16 cellular contexts compared by ENCODE assay signal in genomic region chr5:175385691-175386360, GRCh38. TPM values are rescaled to one million over a fixed set of nuclear protein-coding genes. Genes with fewer than 3 reads are reported as not detected.
DNase-seq lines count a peak whose midpoint lies in the region; ATAC-seq and TF ChIP-seq lines count a peak whose summit lies in the region.
"Had no signal": no experiment of that assay in that cellular context is flagged by ENCODE, and none has a peak within 500 bp of the region (broad histone marks: within the 10 kb centered on the region; RNA-seq: fewer than 3 reads in every experiment).

No MANE protein-coding gene starts in this region.

- H3K36me3 Mint-ChIP-seq in GM23338 (ENCODE audit: low read depth): no peaks in the 10 kb centered on the region
- H3K36me3 Mint-ChIP-seq: activated naive CD4-positive, alpha-beta T cell treated with anti-CD3 and anti-CD28 coated beads, Interleukin-2, amount 50 U/mL, for 72 hours; CD14-positive monocyte had no signal

- H3K27me3 ChIP-seq in Panc1 (ENCODE audit: control insufficient read depth, insufficient read depth, low read length) (no peaks in the 10 kb centered on the region), lower lobe of right lung (ENCODE audit: low read depth) (no peaks in the 10 kb centered on the region), GM23338 (ENCODE audit: insufficient read depth) (no peaks in the 10 kb centered on the region)

- peak; percentile 75 for DNase-seq in DMS53 treated with DMSO at 0.1 percent for 48 hours (lab: John Stamatoyannopoulos, UW; ENCODE audit: unreplicated experiment)
- peak; percentile 46 for DNase-seq in NCI-H1417 treated with DMSO at 0.1 percent for 48 hours (lab: John Stamatoyannopoulos, UW)
- DNase-seq in Panc1 (ENCODE audit: low read depth, low spot score): no peak
- no peak for DNase-seq in lower lobe of right lung
- DNase-seq in GM23338 (ENCODE audit: low spot score): no peak
- DNase-seq in NCI-H1048 (lab: John Stamatoyannopoulos, UW): no peak
- DNase-seq: activated CD4-positive, CD25-positive, alpha-beta regulatory T cell treated with anti-CD3 and anti-CD28 coated beads, Interleukin-2, amount 50 U/mL, for 72 hours; HFFc6; stimulated activated naive CD4-positive, alpha-beta T cell had no signal

- H4K20me1 ChIP-seq in GM23338 (replicated peaks; ENCODE audit: insufficient read depth): no peaks in the 10 kb centered on the region

- H2AFZ ChIP-seq in GM23338: no peak overlapping the region

- H3K9me3 ChIP-seq in Panc1 (ENCODE audit: control insufficient read depth, insufficient read depth, low read depth, low read length) (no peaks in the 10 kb centered on the region), lower lobe of right lung (no peaks in the 10 kb centered on the region)

- no peak overlapping the region for H3K4me3 Mint-ChIP-seq in GM23338
- H3K4me3 Mint-ChIP-seq: CD14-positive monocyte, HFFc6, neural crest cell had no signal

- no peaks in the 10 kb centered on the region for H3F3A ChIP-seq in GM23338 (replicated peaks; ENCODE audit: low read depth)

- in situ Hi-C loops in Panc1 (cut with HindIII; ENCODE audit: low pct_unique_long_range_greater_than_20kb, low sequenced_read_pairs): no loop called here

- POLR2A ChIA-PET in Panc1 (lab: Charles Lee): no interaction called here

- no peak overlapping the region for H3K4me2 ChIP-seq in GM23338

- no peak overlapping the region for H3K27ac ChIP-seq in Panc1 (ENCODE audit: low read length)
- H3K27ac ChIP-seq in lower lobe of right lung: no peak overlapping the region
- no peak overlapping the region for H3K27ac ChIP-seq in GM23338 (ENCODE audit: low read depth)

- TF ChIP-seq CTCF in Panc1 (IDR thresholded peaks at IDR 0.05): no peak
- no peak for TF ChIP-seq CTCF in lower lobe of right lung (IDR thresholded peaks at IDR 0.05)
- TF ChIP-seq CTCF in GM23338 (conservative IDR thresholded peaks at IDR 0.05; ENCODE audit: low read depth in 2 of 2): no peak

- intact Hi-C loops in Panc1 (cut with micrococcal nuclease; ENCODE audit: unreplicated experiment) (no loop called here), lower lobe of right lung (cut with DNase I) (no loop called here)

- H3K4me3 ChIP-seq in Panc1 (ENCODE audit: low read depth in 2 of 2, low read length in 2 of 2) (no peak overlapping the region), lower lobe of right lung (no peak overlapping the region), GM23338 (no peak overlapping the region)
- H3K4me3 ChIP-seq: lung had no signal

- no peaks in the 10 kb centered on the region for H3K9me2 ChIP-seq in GM23338 (ENCODE audit: insufficient read depth)

- BruUV-seq in Panc1 (replicated peaks; lab: Mats Ljungman, UMichigan): no TSS peak

- ATAC-seq in Panc1 (peak; percentile 88), lower lobe of right lung (peak; percentile 71 to 90), GM23338 (no peak), GM19395 (IDR thresholded peaks at IDR 0.05; ENCODE audit: unreplicated experiment) (no peak), HG03354 (IDR thresholded peaks at IDR 0.05; ENCODE audit: poor library complexity, severe bottlenecking, unreplicated experiment) (no peak)
- ATAC-seq: activated naive CD4-positive, alpha-beta T cell treated with anti-CD3 and anti-CD28 coated beads, Interleukin-2, amount 50 U/mL, for 72 hours; esophagus mucosa had no signal

- no peaks in the 10 kb centered on the region for H3K79me2 ChIP-seq in GM23338 (replicated peaks; ENCODE audit: insufficient read depth)

- H3K27ac Mint-ChIP-seq in GM23338: no peak overlapping the region
- H3K27ac Mint-ChIP-seq: activated naive CD4-positive, alpha-beta T cell treated with anti-CD3 and anti-CD28 coated beads, Interleukin-2, amount 50 U/mL, for 72 hours; CD14-positive monocyte; HFFc6 had no signal

- no peaks in the 10 kb centered on the region; the same call in 1 of the 2 replicates for H3K4me1 ChIP-seq in Panc1 (ENCODE audit: control insufficient read depth, insufficient read depth, low read length)
- H3K4me1 ChIP-seq in lower lobe of right lung: no peaks in the 10 kb centered on the region
- peaks cover 12% of the 10 kb centered on the region; the same call in 1 of the 2 replicates for H3K4me1 ChIP-seq in GM23338 (ENCODE audit: insufficient read depth)

- no peaks in the 10 kb centered on the region for H3K36me3 ChIP-seq in Panc1 (ENCODE audit: control insufficient read depth, insufficient read depth, low read length)
- no peaks in the 10 kb centered on the region for H3K36me3 ChIP-seq in lower lobe of right lung
- no peaks in the 10 kb centered on the region for H3K36me3 ChIP-seq in GM23338 (ENCODE audit: insufficient read depth)

- CTCF ChIA-PET in Panc1 (lab: Charles Lee): no interaction called here

- H3K27me3 Mint-ChIP-seq in GM23338 (ENCODE audit: insufficient read depth, low read depth, poor library complexity): peaks cover 3% of the 10 kb centered on the region

- H3K9me3 Mint-ChIP-seq in GM23338: no peaks in the 10 kb centered on the region; the same call in 2 of the 3 replicates
- H3K9me3 Mint-ChIP-seq: activated naive CD4-positive, alpha-beta T cell treated with anti-CD3 and anti-CD28 coated beads, Interleukin-2, amount 50 U/mL, for 72 hours; neural crest cell had no signal

- peaks cover 13% of the 10 kb centered on the region; the same call in 2 of the 3 replicates for H3K4me1 Mint-ChIP-seq in GM23338
- H3K4me1 Mint-ChIP-seq: CD14-positive monocyte had no signal

TF ChIP-seq in GM23338, 12 proteins besides CTCF, POLR2A, EP300 and RAD21 (continues in another document):
- TF ChIP-seq EZH2phosphoT487 (IDR thresholded peaks at IDR 0.05; ENCODE audit: unreplicated experiment): no peak
- no peak for TF ChIP-seq ZNF114 (CRISPR knock-in tag; IDR thresholded peaks at IDR 0.05)
- TF ChIP-seq POLR2AphosphoS5 (IDR thresholded peaks at IDR 0.05; ENCODE audit: low read depth): no peak
- TF ChIP-seq ZNF462 (CRISPR knock-in tag; IDR thresholded peaks at IDR 0.05): no peak

RNA-seq across cellular contexts. Expression of gene DRD1, which starts 58.2 kb away (rescaled TPM):
- total RNA-seq in Panc1 (2021; ENCODE audit: unreplicated experiment) (1.0 TPM), lower lobe of right lung (0.62 TPM)
- polyA plus RNA-seq in Panc1 (2012; ENCODE audit: insufficient read length): 0.82 TPM
- 0.14 TPM in 1 of 2 replicates, not detected in the other for total RNA-seq in GM23338 (2014; rRNA removed; shearing (Covaris generic))
- polyA plus RNA-seq in GM23338 (2016; fragmentation: Nextera tagmentation; extraction: Ambion mirVana): 0.11 TPM in 1 of 2 replicates, not detected in the other
- total RNA-seq: activated naive CD4-positive, alpha-beta T cell treated with anti-CD3 and anti-CD28 coated beads, Interleukin-2, amount 50 U/mL, for 72 hours; esophagus mucosa; HFFc6; neural crest cell had no signal
- polyA plus RNA-seq: CD14-positive monocyte had no signal

Comparison
In these comparisons a context has a peak if more than half of its experiments do, and no peak if none do; other contexts are left out.
1. DNase-seq: peak in DMS53 treated with DMSO at 0.1 percent for 48 hours (single experiment) and NCI-H1417 treated with DMSO at 0.1 percent for 48 hours (single experiment); none in Panc1 (single experiment), lower lobe of right lung (single experiment), GM23338 (single experiment) and NCI-H1048 (single experiment).
2. ATAC-seq: peak in Panc1 (single experiment) and lower lobe of right lung (2 of 2); none in GM23338 (single experiment), GM19395 (single experiment) and HG03354 (single experiment).